ENCODE assay signal across 24 cellular contexts in the genomic region with DNA sequence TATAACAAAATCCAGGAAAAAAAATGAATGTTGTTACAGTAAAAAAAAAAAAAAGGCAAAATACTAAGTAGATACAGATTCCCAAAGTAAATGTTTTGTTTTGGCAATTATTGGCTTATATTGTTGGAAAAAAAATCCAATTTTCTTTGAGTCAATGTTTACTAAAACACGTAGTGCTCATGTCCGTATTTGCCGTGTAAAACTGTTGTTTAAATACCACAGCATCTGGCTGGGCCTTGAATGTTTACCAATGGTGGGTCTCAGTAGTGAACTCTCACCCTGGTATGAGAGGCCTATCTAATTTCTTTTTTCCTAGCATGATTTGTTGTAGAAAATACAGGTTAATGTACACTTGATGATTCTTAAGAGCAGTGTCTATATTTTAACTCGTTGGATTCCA. TPM values are rescaled to one million over a fixed set of nuclear protein-coding genes. Genes with fewer than 3 reads are reported as not detected.
"Had no signal": no experiment of that assay in that cellular context is flagged by ENCODE, and none has a peak within 500 bp of the region (broad histone marks: within the 10 kb centered on the region; RNA-seq: fewer than 3 reads in every experiment).

No MANE protein-coding gene starts in this region.

- H3K27ac ChIP-seq: brain microvascular endothelial cell, foreskin keratinocyte, sigmoid colon, spleen, thoracic aorta had no signal

- H3K4me3 ChIP-seq: sigmoid colon, spleen, thoracic aorta had no signal

- H3K4me1 ChIP-seq: foreskin keratinocyte, sigmoid colon, spleen had no signal

- H3K27ac Mint-ChIP-seq: activated naive CD4-positive, alpha-beta T cell treated with anti-CD3 and anti-CD28 coated beads, Interleukin-2, amount 10 ng/mL, durations not matched to agents 7 days and 5 days; activated naive CD8-positive, alpha-beta T cell treated with anti-CD3 and anti-CD28 coated beads, Interleukin-2, amount 50 U/mL, for 24 hours; mesothelial cell of epicardium; nephron progenitor cell; stimulated activated naive B cell treated with anti-CD40 and anti-IgM and Interleukin-4, amounts not matched to agents 10 μg/mL and 1 μg/mL and 100 μg/mL, for 72 hours had no signal

- H3K9me3 Mint-ChIP-seq: activated naive CD4-positive, alpha-beta T cell treated with anti-CD3 and anti-CD28 coated beads, Interleukin-2, amount 10 ng/mL, durations not matched to agents 7 days and 5 days; activated naive CD8-positive, alpha-beta T cell treated with anti-CD3 and anti-CD28 coated beads, Interleukin-2, amount 50 U/mL, for 24 hours; mesothelial cell of epicardium; nephron progenitor cell; stimulated activated naive B cell treated with anti-CD40 and anti-IgM and Interleukin-4, amounts not matched to agents 10 μg/mL and 1 μg/mL and 100 μg/mL, for 72 hours had no signal

- H3K27me3 Mint-ChIP-seq: activated naive CD4-positive, alpha-beta T cell treated with anti-CD3 and anti-CD28 coated beads, Interleukin-2, amount 10 ng/mL, durations not matched to agents 7 days and 5 days had no signal

- ATAC-seq: activated naive CD8-positive, alpha-beta T cell treated with anti-CD3 and anti-CD28 coated beads, Interleukin-2, amount 50 U/mL, for 24 hours; foreskin keratinocyte; stimulated activated naive B cell treated with anti-CD40 and anti-IgM and Interleukin-4, amounts not matched to agents 10 μg/mL and 1 μg/mL and 100 μg/mL, for 72 hours had no signal

- H3K4me3 Mint-ChIP-seq: activated naive CD4-positive, alpha-beta T cell treated with anti-CD3 and anti-CD28 coated beads, Interleukin-2, amount 10 ng/mL, durations not matched to agents 7 days and 5 days; activated naive CD8-positive, alpha-beta T cell treated with anti-CD3 and anti-CD28 coated beads, Interleukin-2, amount 50 U/mL, for 24 hours; mesothelial cell of epicardium; nephron progenitor cell; stimulated activated naive B cell treated with anti-CD40 and anti-IgM and Interleukin-4, amounts not matched to agents 10 μg/mL and 1 μg/mL and 100 μg/mL, for 72 hours had no signal

- H3K4me1 Mint-ChIP-seq: activated naive CD4-positive, alpha-beta T cell treated with anti-CD3 and anti-CD28 coated beads, Interleukin-2, amount 10 ng/mL, durations not matched to agents 7 days and 5 days; activated naive CD8-positive, alpha-beta T cell treated with anti-CD3 and anti-CD28 coated beads, Interleukin-2, amount 50 U/mL, for 24 hours; mesothelial cell of epicardium; nephron progenitor cell; stimulated activated naive B cell treated with anti-CD40 and anti-IgM and Interleukin-4, amounts not matched to agents 10 μg/mL and 1 μg/mL and 100 μg/mL, for 72 hours had no signal

- H3K36me3 ChIP-seq: brain microvascular endothelial cell, sigmoid colon, spleen, thoracic aorta had no signal

- H3K36me3 Mint-ChIP-seq: activated naive CD4-positive, alpha-beta T cell treated with anti-CD3 and anti-CD28 coated beads, Interleukin-2, amount 10 ng/mL, durations not matched to agents 7 days and 5 days; mesothelial cell of epicardium; stimulated activated naive B cell treated with anti-CD40 and anti-IgM and Interleukin-4, amounts not matched to agents 10 μg/mL and 1 μg/mL and 100 μg/mL, for 72 hours had no signal

- H3K27me3 ChIP-seq: brain microvascular endothelial cell, foreskin keratinocyte, sigmoid colon had no signal

- H3K9me3 ChIP-seq: sigmoid colon, spleen, thoracic aorta had no signal

- DNase-seq: activated CD4-positive, alpha-beta T cell treated with anti-CD3 and anti-CD28 coated beads for 1 hour; activated CD8-positive, alpha-beta memory T cell treated with anti-CD3 and anti-CD28 coated beads for 24 hours; activated CD8-positive, alpha-beta memory T cell treated with anti-CD3 and anti-CD28 coated beads, Interleukin-2, amount 50 U/mL, for 48 hours; activated effector memory CD4-positive, alpha-beta T cell treated with Interleukin-2 at 50 U/mL for 16 hours; activated naive CD4-positive, alpha-beta T cell treated with anti-CD3 and anti-CD28 coated beads, Interleukin-2, amount 10 ng/mL, durations not matched to agents 7 days and 5 days; activated naive CD8-positive, alpha-beta T cell treated with anti-CD3 and anti-CD28 coated beads, Interleukin-2, amount 50 U/mL, for 24 hours; activated T-cell treated with anti-CD3 and anti-CD28 coated beads, Interleukin-2, amount 50 U/mL, for 48 hours; anterior cingulate cortex; brain microvascular endothelial cell; central memory CD4-positive, alpha-beta T cell; foreskin keratinocyte; glutamatergic neuron; hypothalamus; islet precursor cell; nephron progenitor cell; nucleus accumbens; sigmoid colon; spleen; stimulated activated naive B cell treated with anti-CD40 and anti-IgM and Interleukin-4, amounts not matched to agents 10 μg/mL and 1 μg/mL and 100 μg/mL, for 72 hours had no signal

RNA-seq across cellular contexts. Expression of a gene that starts 41.4 kb away (rescaled TPM):
- total RNA-seq: epithelial cell of proximal tubule, fibroblast of lung, foreskin keratinocyte, mesothelial cell of epicardium, renal cortical epithelial cell, thoracic aorta had no signal
- polyA plus RNA-seq: fibroblast of lung, foreskin keratinocyte had no signal
